Comparison of ENCODE assay signal across 21 cellular contexts in genomic region chr14:31125231-31125630, GRCh38.
"Had no signal": no experiment of that assay in that cellular context is flagged by ENCODE, and none has a peak within 500 bp of the region (broad histone marks: within the 10 kb centered on the region; RNA-seq: fewer than 3 reads in every experiment).

No MANE protein-coding gene starts in this region.

- H3K9me3 Mint-ChIP-seq: stimulated activated memory B cell treated with anti-CD40 and anti-IgM and Interleukin-4, amounts not matched to agents 10 μg/mL and 1 μg/mL and 100 μg/mL, for 72 hours had no signal

- H3K4me3 ChIP-seq: dorsolateral prefrontal cortex, lung, ovary, right atrium auricular region, skin epidermis, spleen, testis, tibial nerve, upper lobe of left lung had no signal

- H3K27ac Mint-ChIP-seq: stimulated activated memory B cell treated with anti-CD40 and anti-IgM and Interleukin-4, amounts not matched to agents 10 μg/mL and 1 μg/mL and 100 μg/mL, for 72 hours had no signal

- H3K36me3 ChIP-seq: ovary had no signal

- H3K27me3 Mint-ChIP-seq: stimulated activated memory B cell treated with anti-CD40 and anti-IgM and Interleukin-4, amounts not matched to agents 10 μg/mL and 1 μg/mL and 100 μg/mL, for 72 hours had no signal

- H3K27me3 ChIP-seq: dorsolateral prefrontal cortex, ovary, right atrium auricular region, spleen, testis, tibial nerve, upper lobe of left lung had no signal

- H3K9me3 ChIP-seq: ovary, right atrium auricular region, spleen, testis, tibial nerve, upper lobe of left lung had no signal

- ATAC-seq: left lobe of liver; naive thymus-derived CD4-positive, alpha-beta T cell; stimulated activated memory B cell treated with anti-CD40 and anti-IgM and Interleukin-4, amounts not matched to agents 10 μg/mL and 1 μg/mL and 100 μg/mL, for 72 hours; stimulated activated naive CD8-positive, alpha-beta T cell treated with anti-CD3 and anti-CD28 coated beads, Interleukin-15, Interleukin-2, amounts not matched to agents 100 U/mL and 50 U/mL, for 24 hours had no signal

- H3K4me1 ChIP-seq: right atrium auricular region, testis, tibial nerve had no signal

- DNase-seq: dorsolateral prefrontal cortex; effector CD4-positive, alpha-beta T cell; head of caudate nucleus; kidney; mesendoderm; midbrain; naive thymus-derived CD4-positive, alpha-beta T cell; occipital lobe; ovary; spleen; stimulated activated CD4-positive, alpha-beta T cell treated with anti-CD3 and anti-CD28 coated beads, Interleukin-4, amount 100 ng/mL, for 4 hours; stimulated activated naive CD8-positive, alpha-beta T cell treated with anti-CD3 and anti-CD28 coated beads, Interleukin-15, Interleukin-2, amounts not matched to agents 100 U/mL and 50 U/mL, for 24 hours; substantia nigra; testis; upper lobe of left lung had no signal

- H3K27ac ChIP-seq: dorsolateral prefrontal cortex, ovary, right atrium auricular region, skin epidermis, spleen, testis, tibial nerve, upper lobe of left lung had no signal

- H3K4me3 Mint-ChIP-seq: stimulated activated memory B cell treated with anti-CD40 and anti-IgM and Interleukin-4, amounts not matched to agents 10 μg/mL and 1 μg/mL and 100 μg/mL, for 72 hours had no signal
